ENCODE assay signal across 8 cellular contexts in the genomic region with DNA sequence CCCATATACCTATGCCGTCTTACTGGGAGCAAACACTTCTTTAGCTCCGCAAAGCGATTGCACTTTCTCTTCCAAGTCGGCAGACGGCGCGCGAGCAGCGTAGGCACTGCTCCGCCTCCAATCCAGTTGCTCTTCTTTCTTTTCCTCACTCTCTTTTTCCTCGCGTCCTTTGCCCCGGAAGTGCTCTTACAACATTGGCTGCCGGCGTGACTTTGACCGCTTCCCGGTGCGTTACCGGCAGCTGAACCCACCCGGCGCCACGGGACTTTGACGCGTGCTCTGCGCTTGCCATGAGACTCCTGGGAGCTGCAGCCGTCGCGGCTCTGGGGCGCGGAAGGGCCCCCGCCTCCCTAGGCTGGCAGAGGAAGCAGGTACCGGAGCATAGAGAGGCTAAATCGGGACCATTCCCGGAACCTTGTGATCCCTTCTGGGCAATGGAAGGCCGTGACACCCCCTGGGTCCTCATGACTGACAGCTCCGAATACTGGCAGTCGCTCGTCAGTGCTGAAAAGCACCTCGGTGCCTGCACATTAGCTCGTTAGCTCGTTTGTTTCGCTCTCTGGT. TPM values are rescaled to one million over a fixed set of nuclear protein-coding genes. Genes with fewer than 3 reads are reported as not detected.
DNase-seq lines count a peak whose midpoint lies in the region; ATAC-seq and TF ChIP-seq lines count a peak whose summit lies in the region.

TSS of gene GFM1 (plus strand) at position 183 of the 564 bp plus-strand sequence. CDS start at position 291, 108 bp downstream.

- intact Hi-C loops in natural killer cell (cut with micrococcal nuclease) = loop anchor here (2.0 to 10.0 kb wide), 2 partner anchors 158 to 1970 kb away; partner anchors contain the start of genes MFSD1 and TIPARP

- H3F3A ChIP-seq in GM23248 (ENCODE audit: insufficient read depth) = no peaks in the 10 kb centered on the region

- H3K9me3 Mint-ChIP-seq in activated T-helper 17 cell treated with anti-CD3 and anti-CD28 coated beads, Interleukin-2, amount 50 U/mL, for 72 hours = no peaks in the 10 kb centered on the region
- H3K9me3 Mint-ChIP-seq in natural killer cell = no peaks in the 10 kb centered on the region

- peaks cover 24% of the 10 kb centered on the region for H3K4me1 Mint-ChIP-seq in activated T-helper 17 cell treated with anti-CD3 and anti-CD28 coated beads, Interleukin-2, amount 50 U/mL, for 72 hours
- peaks cover 29 to 36% of the 10 kb centered on the region in 2 donors for H3K4me1 Mint-ChIP-seq in natural killer cell

- in situ Hi-C loops in GM23248 (cut with MboI) = no loop called here

- H3K9ac ChIP-seq in GM23248 = peak within 1 kb of the TSS; percentile 90

- H3K4me2 ChIP-seq in GM23248 (ENCODE audit: unreplicated experiment) = peak within 1 kb of the TSS; percentile 94

- peaks cover 10% of the 10 kb centered on the region for H3K4me1 ChIP-seq in GM23248 (ENCODE audit: insufficient read depth)

- H3K27me3 Mint-ChIP-seq in activated T-helper 17 cell treated with anti-CD3 and anti-CD28 coated beads, Interleukin-2, amount 50 U/mL, for 72 hours = no peaks in the 10 kb centered on the region
- H3K27me3 Mint-ChIP-seq in natural killer cell (ENCODE audit: low read depth in 2 of 2) = no peaks in the 10 kb centered on the region

- no peaks in the 10 kb centered on the region for H3K27me3 ChIP-seq in GM23248 (replicated peaks; ENCODE audit: insufficient read depth)

- H3K4me3 Mint-ChIP-seq in activated T-helper 17 cell treated with anti-CD3 and anti-CD28 coated beads, Interleukin-2, amount 50 U/mL, for 72 hours = peak within 1 kb of the TSS; percentile 93
- H3K4me3 Mint-ChIP-seq in natural killer cell = peak within 1 kb of the TSS; percentile 99

- H3K27ac ChIP-seq in GM23248 = peak within 1 kb of the TSS; percentile 68

- TF ChIP-seq CTCF in fibroblast of mammary gland (conservative IDR thresholded peaks at IDR 0.05; ENCODE audit: control insufficient read depth, insufficient read depth, low read depth, low read length) (peak; percentile 95), natural killer cell (IDR thresholded peaks at IDR 0.05) (peak; percentile 84)

- peak; percentile 96 for ATAC-seq in activated T-helper 17 cell treated with anti-CD3 and anti-CD28 coated beads, Interleukin-2, amount 50 U/mL, for 72 hours (replicated peaks)
- peak; percentile 94 to 97 (median 95) for ATAC-seq in natural killer cell
- peak; percentile 93 for ATAC-seq in stimulated activated naive CD8-positive, alpha-beta T cell treated with anti-CD3 and anti-CD28 coated beads, Interleukin-15, Interleukin-2, amounts not matched to agents 100 U/mL and 50 U/mL, for 24 hours

- H3K9me2 ChIP-seq in GM23248 (ENCODE audit: insufficient read depth) = no peaks in the 10 kb centered on the region

- peak within 1 kb of the TSS; percentile 84 for H2AFZ ChIP-seq in GM23248

- peak within 1 kb of the TSS; percentile 91 for H3K4me3 ChIP-seq in GM23248
- peak within 1 kb of the TSS; percentile 97 for H3K4me3 ChIP-seq in fibroblast of mammary gland (ENCODE audit: control insufficient read depth, low read depth, low read length)

- peaks cover 48% of the 10 kb centered on the region for H3K79me2 ChIP-seq in GM23248 (ENCODE audit: insufficient read depth)

- peak; percentile 96 for DNase-seq in EH (ENCODE audit: low read depth)
- DNase-seq in GM23248 = peak; percentile 99
- peak; percentile 95 for DNase-seq in LHCN-M2 (ENCODE audit: low read depth)
- peak; percentile 99 for DNase-seq in RPMI8226
- peak; percentile 95 for DNase-seq in fibroblast of mammary gland (ENCODE audit: low read depth)
- DNase-seq in natural killer cell = peak; percentile 80
- DNase-seq in stimulated activated naive CD8-positive, alpha-beta T cell treated with anti-CD3 and anti-CD28 coated beads, Interleukin-15, Interleukin-2, amounts not matched to agents 100 U/mL and 50 U/mL, for 24 hours = peak; percentile 88

- H4K20me1 ChIP-seq in GM23248 (ENCODE audit: insufficient read depth) = no peaks in the 10 kb centered on the region

- WGBS in GM23248 (ENCODE audit: low coverage in 1 of 2, low lambda C conversion rate in 2 of 2, missing lambda C conversion rate in 2 of 2), 2 experiments = 1% methylated on average over 42 of the region's 42 CpGs

- no peaks in the 10 kb centered on the region for H3K9me3 ChIP-seq in GM23248 (ENCODE audit: low read depth)

- peak within 1 kb of the TSS; percentile 91 for H3K27ac Mint-ChIP-seq in activated T-helper 17 cell treated with anti-CD3 and anti-CD28 coated beads, Interleukin-2, amount 50 U/mL, for 72 hours
- H3K27ac Mint-ChIP-seq in natural killer cell = peak within 1 kb of the TSS; percentile 86 to 94

- H3K36me3 Mint-ChIP-seq in activated T-helper 17 cell treated with anti-CD3 and anti-CD28 coated beads, Interleukin-2, amount 50 U/mL, for 72 hours (ENCODE audit: low read depth) = peaks cover 38% of the 10 kb centered on the region
- no peaks in the 10 kb centered on the region for H3K36me3 Mint-ChIP-seq in natural killer cell

- H3K36me3 ChIP-seq in GM23248 (ENCODE audit: low read depth) = peaks cover 9% of the 10 kb centered on the region

RNA-seq across cellular contexts. Expression of gene GFM1, which starts in this region (rescaled TPM):
- total RNA-seq in GM23248 (2014; rRNA removed; shearing (Covaris generic)) = 32.0 and 38.5 TPM in 2 replicates
- polyA plus RNA-seq in GM23248 (2016; fragmentation: Nextera tagmentation; extraction: Ambion mirVana) = 29.2 and 30.8 TPM in 2 replicates
- total RNA-seq in LHCN-M2 (2014; rRNA removed) (58.2 and 75.2 TPM in 2 replicates), natural killer cell (10 to 100 TPM; 38.4 to 55.5 (median 50.4) TPM)
- 14.1 TPM for polyA plus RNA-seq in LHCN-M2 (2012)
- total RNA-seq in activated T-helper 17 cell treated with anti-CD3 and anti-CD28 coated beads, Interleukin-2, amount 50 U/mL, for 72 hours = 10 to 100 TPM; 40.6 to 69.1 TPM

Comparison
In these comparisons a context has a peak if more than half of its experiments do, and no peak if none do; other contexts are left out.
1. Peak in every context shown above with its lines: DNase-seq, ATAC-seq, H3K4me3 ChIP-seq and H3K27ac ChIP-seq.